Comparison of ENCODE assay signal across 27 cellular contexts in genomic region chr16:23055481-23055880, GRCh38.
DNase-seq lines count a peak whose midpoint lies in the region; ATAC-seq and TF ChIP-seq lines count a peak whose summit lies in the region.
"Had no signal": no experiment of that assay in that cellular context is flagged by ENCODE, and none has a peak within 500 bp of the region (broad histone marks: within the 10 kb centered on the region; RNA-seq: fewer than 3 reads in every experiment).

No MANE protein-coding gene starts in this region.

- BruUV-seq in MCF 10A (replicated peaks; lab: Mats Ljungman, UMichigan) (no TSS peak), Calu3 (replicated peaks; lab: Mats Ljungman, UMichigan) (no TSS peak)

- H3K9me3 Mint-ChIP-seq in MCF 10A (ENCODE audit: unreplicated experiment): peaks cover 10% of the 10 kb centered on the region
- H3K9me3 Mint-ChIP-seq in Calu3 (ENCODE audit: low read depth, unreplicated experiment): no peaks in the 10 kb centered on the region
- H3K9me3 Mint-ChIP-seq: GM23338; T-cell; T-helper 2 cell treated with Interferon-gamma antibody and Interleukin-4, amounts not matched to agents 5 μg/mL and 100 μg/mL, for 36 hours had no signal

- H3K27me3 ChIP-seq in breast epithelium: peaks cover 0 to 21% of the 10 kb centered on the region in 2 donors

- TF ChIP-seq CTCF in MCF 10A (IDR thresholded peaks at IDR 0.05; ENCODE audit: unreplicated experiment) (no peak), breast epithelium (IDR thresholded peaks at IDR 0.05) (no peak), NB4 (IDR thresholded peaks at IDR 0.05; ENCODE audit: low read depth, low read length) (no peak), Calu3 (IDR thresholded peaks at IDR 0.05; ENCODE audit: unreplicated experiment) (no peak)

- H3K27ac ChIP-seq in breast epithelium: no peak overlapping the region
- H3K27ac ChIP-seq: C4-2B, PC-9 had no signal

- H3K4me1 ChIP-seq in breast epithelium: no peaks in the 10 kb centered on the region
- H3K4me1 ChIP-seq: HAP-1 had no signal

- peaks cover 44% of the 10 kb centered on the region for H3K27me3 Mint-ChIP-seq in MCF 10A (ENCODE audit: insufficient read depth, unreplicated experiment)
- peaks cover 87% of the 10 kb centered on the region for H3K27me3 Mint-ChIP-seq in Calu3 (ENCODE audit: unreplicated experiment)

- intact Hi-C loops in MCF 10A (cut with micrococcal nuclease): no loop called here
- intact Hi-C loops in breast epithelium (cut with DNase I; ENCODE audit: low total_unique reads): no loop called here
- intact Hi-C loops in Calu3 (cut with micrococcal nuclease; ENCODE audit: unreplicated experiment): no loop called here

- peaks cover 6% of the 10 kb centered on the region for H3K4me1 Mint-ChIP-seq in MCF 10A (ENCODE audit: insufficient read depth, unreplicated experiment)
- no peaks in the 10 kb centered on the region for H3K4me1 Mint-ChIP-seq in Calu3 (ENCODE audit: low read depth, unreplicated experiment)

- peaks cover 10% of the 10 kb centered on the region for H3K36me3 Mint-ChIP-seq in MCF 10A (ENCODE audit: insufficient read depth, unreplicated experiment)
- peaks cover under 1% of the 10 kb centered on the region for H3K36me3 Mint-ChIP-seq in Calu3 (ENCODE audit: insufficient read depth, unreplicated experiment)
- H3K36me3 Mint-ChIP-seq: T-cell had no signal

- no peak for ATAC-seq in HG03354 (IDR thresholded peaks at IDR 0.05; ENCODE audit: poor library complexity, severe bottlenecking, unreplicated experiment)
- ATAC-seq: GM23338, T-cell had no signal

- CTCF ChIA-PET in MCF 10A (lab: Yijun Ruan, JAX): interaction anchor here (0.5 to 1.1 kb wide), 4 partner anchors 154 to 956 kb away, joined by 3 to 5 read pairs (median 3); no protein-coding TSS in a partner anchor
- CTCF ChIA-PET in Calu3 (lab: Charles Lee): no interaction called here

- H3K27ac Mint-ChIP-seq in MCF 10A (ENCODE audit: low read depth, unreplicated experiment) (no peak overlapping the region), Calu3 (ENCODE audit: unreplicated experiment) (no peak overlapping the region)
- H3K27ac Mint-ChIP-seq: GM23338; T-cell; T-helper 2 cell treated with Interferon-gamma antibody and Interleukin-4, amounts not matched to agents 5 μg/mL and 100 μg/mL, for 36 hours had no signal

- H3K4me3 Mint-ChIP-seq in MCF 10A (ENCODE audit: unreplicated experiment) (no peak overlapping the region), Calu3 (ENCODE audit: low read depth, unreplicated experiment) (no peak overlapping the region)
- H3K4me3 Mint-ChIP-seq: GM23338; T-cell; T-helper 2 cell treated with Interferon-gamma antibody and Interleukin-4, amounts not matched to agents 5 μg/mL and 100 μg/mL, for 36 hours had no signal

- TF ChIP-seq POLR2A in breast epithelium (IDR thresholded peaks at IDR 0.05) (no peak), NB4 (IDR thresholded peaks at IDR 0.05; ENCODE audit: extremely low read depth, insufficient read length) (no peak)

- peak; percentile 43 for DNase-seq in MCF 10A (ENCODE audit: unreplicated experiment)
- no peak for DNase-seq in breast epithelium (ENCODE audit: low spot score in 2 of 2)
- DNase-seq in NB4 (ENCODE audit: low read depth): peak; percentile 55
- peak; percentile 67 for DNase-seq in SIG-M5 (lab: John Stamatoyannopoulos, UW)
- no peak for DNase-seq in Calu3
- no peak for DNase-seq in DMS79 (lab: John Stamatoyannopoulos, UW)
- DNase-seq in stimulated activated CD4-positive, alpha-beta T cell treated with anti-CD3 and anti-CD28 coated beads, Interleukin-15, amount 100 ng/mL, for 24 hours: no peak
- DNase-seq: 8988T; DND-41; IMR-90; Karpas-422; NCI-H1105 treated with DMSO at 0.1 percent for 48 hours; NCI-H2029 treated with DMSO at 0.1 percent for 48 hours; NCI-H226; NCI-H510A treated with DMSO at 0.1 percent for 48 hours; NCI-H748 treated with DMSO at 0.1 percent for 48 hours; NK-92 treated with Interleukin-12 subunit alpha and Interleukin-12 subunit beta, amount 100 ng/mL, for 24 hours; PC-9; RPMI8226; SHP77; SK-N-SH; T-cell had no signal

- H3K4me3 ChIP-seq in breast epithelium: no peak overlapping the region
- H3K4me3 ChIP-seq in NB4 (ENCODE audit: low read depth, low read length): no peak overlapping the region
- H3K4me3 ChIP-seq: GM23338, HAP-1, PC-9 had no signal

- H3K36me3 ChIP-seq in breast epithelium: no peaks in the 10 kb centered on the region
- H3K36me3 ChIP-seq: HAP-1 had no signal

- no peaks in the 10 kb centered on the region for H3K9me3 ChIP-seq in breast epithelium
- H3K9me3 ChIP-seq: HAP-1, SK-N-SH had no signal

- POLR2A ChIA-PET in MCF 10A (lab: Yijun Ruan, JAX): interaction anchor here (0.6 to 1.1 kb wide), 2 partner anchors 8 to 11 kb away, joined by 3 read pairs; no protein-coding TSS in a partner anchor

Comparison
In these comparisons a context has a peak if more than half of its experiments do, and no peak if none do; other contexts are left out.
1. DNase-seq: peak in MCF 10A (single experiment), NB4 (single experiment) and SIG-M5 (single experiment); none in breast epithelium (0 of 2), Calu3 (single experiment), DMS79 (single experiment) and stimulated activated CD4-positive, alpha-beta T cell treated with anti-CD3 and anti-CD28 coated beads, Interleukin-15, amount 100 ng/mL, for 24 hours (single experiment).